In the genomic region with DNA sequence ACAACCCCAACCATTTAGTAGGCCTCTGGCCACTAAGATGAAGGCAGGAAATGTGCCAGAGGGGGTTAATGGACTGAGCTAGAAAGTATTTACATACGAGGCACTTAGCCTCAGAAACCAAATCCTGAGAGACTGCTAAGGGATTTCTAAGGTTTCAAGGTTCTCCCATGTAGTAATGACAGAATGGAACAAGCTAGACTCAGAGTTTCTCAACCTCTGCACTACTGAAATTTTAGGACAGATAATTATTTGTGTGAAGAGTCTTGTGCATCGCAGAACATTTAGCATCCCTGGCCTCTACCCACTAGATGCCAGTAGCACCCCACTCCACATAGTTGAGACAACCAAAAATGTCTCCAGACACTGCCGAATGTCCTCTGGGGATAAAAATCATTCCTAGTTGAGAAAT, we compare ENCODE assay signal across 12 cellular contexts. TPM values are rescaled to one million over a fixed set of nuclear protein-coding genes. Genes with fewer than 3 reads are reported as not detected.
A peak's percentile ranks its signal among the peaks of the same experiment; 100 is the strongest.
DNase-seq lines count a peak whose midpoint lies in the region; ATAC-seq, FAIRE-seq and TF ChIP-seq lines count a peak whose summit lies in the region.
"Had no signal": no experiment of that assay in that cellular context is flagged by ENCODE, and none has a peak within 500 bp of the region (broad histone marks: within the 10 kb centered on the region; RNA-seq: fewer than 3 reads in every experiment).

No MANE protein-coding gene starts in this region.

- no peak for ATAC-seq in activated T-cell treated with anti-CD3 and anti-CD28 coated beads, Interleukin-2, amount 50 U/mL, for 4 hours
- no peak for ATAC-seq in CD8-positive, alpha-beta T cell

- H3K9ac ChIP-seq in Karpas-422 (ENCODE audit: low read length): peak overlapping the region; percentile 31; the same call in 1 of the 2 replicates

- no peaks in the 10 kb centered on the region for H3K27me3 Mint-ChIP-seq in activated T-cell treated with anti-CD3 and anti-CD28 coated beads, Interleukin-2, amount 50 U/mL, for 4 hours (ENCODE audit: low read depth)
- H3K27me3 Mint-ChIP-seq in CD8-positive, alpha-beta T cell (ENCODE audit: low read depth): no peaks in the 10 kb centered on the region

- CTCF ChIA-PET in CD8-positive, alpha-beta T cell (lab: Charles Lee): interaction anchor here (1.0 kb wide), 1 partner anchor 8 kb away, joined by 3 read pairs; no protein-coding TSS in a partner anchor

- peak overlapping the region; percentile 47 for H3K4me3 ChIP-seq in Karpas-422 (ENCODE audit: low read length)
- no peak overlapping the region for H3K4me3 ChIP-seq in CD8-positive, alpha-beta T cell (ENCODE audit: low read depth, low read length)
- H3K4me3 ChIP-seq: breast epithelium had no signal

- no peak for TF ChIP-seq CTCF in CD8-positive, alpha-beta T cell (IDR thresholded peaks at IDR 0.05)

- no peaks in the 10 kb centered on the region for H3K9me3 ChIP-seq in Karpas-422 (ENCODE audit: low read length)
- no peaks in the 10 kb centered on the region for H3K9me3 ChIP-seq in CD8-positive, alpha-beta T cell (ENCODE audit: low read length)
- H3K9me3 ChIP-seq: breast epithelium had no signal

- H2AFZ ChIP-seq in Karpas-422 (ENCODE audit: low read length): no peak overlapping the region

- peak overlapping the region; percentile 55 for H3K27ac ChIP-seq in Karpas-422 (ENCODE audit: low read length)
- H3K27ac ChIP-seq in CD8-positive, alpha-beta T cell (ENCODE audit: low read depth, low read length): no peak overlapping the region
- H3K27ac ChIP-seq: breast epithelium had no signal

- peak; percentile 6 for DNase-seq in DMS153 (lab: John Stamatoyannopoulos, UW)
- DNase-seq in Karpas-422: peak; percentile 85
- peak; percentile 28 for DNase-seq in dermis blood vessel endothelial cell
- peak; percentile 32 for DNase-seq in myocyte (ENCODE audit: low read depth)
- DNase-seq in NCI-H748 treated with DMSO at 0.1 percent for 48 hours (lab: John Stamatoyannopoulos, UW): no peak
- no peak for DNase-seq in activated T-cell treated with anti-CD3 and anti-CD28 coated beads, Interleukin-2, amount 50 U/mL, for 4 hours
- no peak for DNase-seq in CD8-positive, alpha-beta T cell
- DNase-seq in frontal cortex (ENCODE audit: low spot score in 2 of 2): no peak
- DNase-seq: SIG-M5 had no signal

- H3K9me3 Mint-ChIP-seq in activated T-cell treated with anti-CD3 and anti-CD28 coated beads, Interleukin-2, amount 50 U/mL, for 4 hours: no peaks in the 10 kb centered on the region
- H3K9me3 Mint-ChIP-seq in CD8-positive, alpha-beta T cell: no peaks in the 10 kb centered on the region

- H3K36me3 Mint-ChIP-seq in activated T-cell treated with anti-CD3 and anti-CD28 coated beads, Interleukin-2, amount 50 U/mL, for 4 hours (ENCODE audit: insufficient read depth): peaks cover 25% of the 10 kb centered on the region
- peaks cover 41% of the 10 kb centered on the region for H3K36me3 Mint-ChIP-seq in CD8-positive, alpha-beta T cell

- peaks cover 9% of the 10 kb centered on the region for H3K4me1 Mint-ChIP-seq in activated T-cell treated with anti-CD3 and anti-CD28 coated beads, Interleukin-2, amount 50 U/mL, for 4 hours (ENCODE audit: low read depth)
- peaks cover 23% of the 10 kb centered on the region for H3K4me1 Mint-ChIP-seq in CD8-positive, alpha-beta T cell (ENCODE audit: low read depth)

- no peaks in the 10 kb centered on the region for H3K9me2 ChIP-seq in Karpas-422 (replicated peaks; ENCODE audit: insufficient read depth, low read length)

- H4K20me1 ChIP-seq in Karpas-422 (ENCODE audit: insufficient read depth, low read depth, low read length): peaks cover 38% of the 10 kb centered on the region

- no peak for FAIRE-seq in frontal cortex (lab: Jason Lieb, UNC)

- no peak overlapping the region for H3K27ac Mint-ChIP-seq in CD8-positive, alpha-beta T cell

- POLR2A ChIA-PET in CD8-positive, alpha-beta T cell (lab: Charles Lee): no interaction called here

- H3K36me3 ChIP-seq in Karpas-422 (ENCODE audit: insufficient read depth, low read length): no peaks in the 10 kb centered on the region
- H3K36me3 ChIP-seq in CD8-positive, alpha-beta T cell (ENCODE audit: insufficient read depth, low read length): no peaks in the 10 kb centered on the region
- H3K36me3 ChIP-seq: breast epithelium had no signal

- no peak overlapping the region for H3K4me3 Mint-ChIP-seq in activated T-cell treated with anti-CD3 and anti-CD28 coated beads, Interleukin-2, amount 50 U/mL, for 4 hours
- H3K4me3 Mint-ChIP-seq in CD8-positive, alpha-beta T cell: no peak overlapping the region

- peaks cover 34% of the 10 kb centered on the region for H3K79me2 ChIP-seq in Karpas-422 (ENCODE audit: low read length)

- intact Hi-C loops in CD8-positive, alpha-beta T cell (cut with DNase I, micrococcal nuclease): no loop called here

- no peaks in the 10 kb centered on the region for H3K27me3 ChIP-seq in Karpas-422 (ENCODE audit: low read length)
- no peaks in the 10 kb centered on the region for H3K27me3 ChIP-seq in CD8-positive, alpha-beta T cell (ENCODE audit: insufficient read depth, low read length)
- H3K27me3 ChIP-seq: breast epithelium had no signal

- peaks cover 45% of the 10 kb centered on the region for H3K4me1 ChIP-seq in Karpas-422 (ENCODE audit: low read length)
- no peaks in the 10 kb centered on the region for H3K4me1 ChIP-seq in CD8-positive, alpha-beta T cell (ENCODE audit: insufficient read depth, low read length)

- peak overlapping the region; percentile 62 for H3K4me2 ChIP-seq in Karpas-422 (ENCODE audit: low read depth, low read length, poor library complexity, severe bottlenecking)

RNA-seq across cellular contexts. Expression of gene CHRM4, which starts 54.8 kb away (rescaled TPM):
- not detected in 2 replicates for total RNA-seq in Karpas-422 (2014; rRNA removed; shearing (Covaris generic); ENCODE audit: low replicate concordance)
- total RNA-seq in dermis blood vessel endothelial cell: 0.09 and 0.17 TPM in 2 replicates
- total RNA-seq in myocyte: 0.19 TPM in 1 of 2 replicates, not detected in the other
- polyA plus RNA-seq in myocyte (2012): 0.55 TPM
- total RNA-seq in activated T-cell treated with anti-CD3 and anti-CD28 coated beads, Interleukin-2, amount 50 U/mL, for 4 hours: under 1 TPM; 0.13 to 0.52 (median 0.25) TPM
- 1 to 10 TPM; 2.9 to 4.1 TPM for total RNA-seq in CD8-positive, alpha-beta T cell
- 6.1 TPM for total RNA-seq in frontal cortex
- total RNA-seq: Daoy, posterior vena cava had no signal

Comparison
In these comparisons a context has a peak if more than half of its experiments do, and no peak if none do; other contexts are left out.
1. DNase-seq: peak in DMS153 (single experiment), Karpas-422 (single experiment), dermis blood vessel endothelial cell (single experiment) and myocyte (single experiment); none in NCI-H748 treated with DMSO at 0.1 percent for 48 hours (single experiment), activated T-cell treated with anti-CD3 and anti-CD28 coated beads, Interleukin-2, amount 50 U/mL, for 4 hours (single experiment), CD8-positive, alpha-beta T cell (0 of 7) and frontal cortex (0 of 2).